Comparison of ENCODE assay signal across 12 cellular contexts in the genomic region with DNA sequence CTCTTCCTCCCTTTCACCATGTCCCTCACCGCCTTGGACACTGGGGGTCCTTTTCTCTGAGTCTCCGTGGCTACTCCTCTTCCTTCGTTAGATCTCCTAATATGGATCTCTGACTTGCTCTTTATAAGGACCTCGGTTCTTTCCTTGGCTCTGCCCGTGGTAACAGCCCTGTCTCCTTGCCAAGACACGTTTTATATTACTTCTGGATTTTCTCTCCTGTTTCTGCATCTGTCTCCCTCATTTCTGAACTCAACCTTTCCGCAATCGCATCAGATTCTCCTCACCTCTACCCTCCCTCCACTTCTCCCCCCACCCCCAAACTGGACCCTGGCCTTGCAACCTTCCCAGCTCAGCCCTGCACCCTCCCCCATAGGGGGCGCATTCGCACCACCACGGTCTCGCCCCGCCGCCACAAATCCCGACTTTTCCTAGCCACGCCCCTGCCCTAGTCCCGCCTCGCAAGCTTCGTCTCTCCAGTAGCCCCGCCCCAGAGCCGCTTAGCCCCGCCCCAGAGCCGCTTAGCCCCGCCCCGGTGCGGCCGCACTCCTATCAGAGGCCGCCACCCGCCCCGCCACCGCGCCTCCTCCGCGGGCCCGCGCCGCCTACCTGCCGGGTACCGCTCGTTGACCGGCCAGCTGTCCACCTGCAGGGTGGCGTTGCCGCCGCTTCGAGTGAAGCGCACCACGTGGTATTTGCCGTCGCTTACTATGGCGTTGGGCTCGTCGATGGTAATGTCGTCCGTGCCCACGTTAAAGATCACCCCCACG. TPM values are rescaled to one million over a fixed set of nuclear protein-coding genes. Genes with fewer than 3 reads are reported as not detected.
DNase-seq lines count a peak whose midpoint lies in the region; ATAC-seq and TF ChIP-seq lines count a peak whose summit lies in the region.
"Had no signal": no experiment of that assay in that cellular context is flagged by ENCODE, and none has a peak within 500 bp of the region (broad histone marks: within the 10 kb centered on the region; RNA-seq: fewer than 3 reads in every experiment).

No MANE protein-coding gene starts in this region.

- no peak overlapping the region for H2AFZ ChIP-seq in Loucy (ENCODE audit: low read length)
- H2AFZ ChIP-seq: parathyroid adenoma had no signal

- H3K4me1 Mint-ChIP-seq in endodermal cell (no peaks in the 10 kb centered on the region), nephron progenitor cell (peaks cover 54% of the 10 kb centered on the region)

- WGBS in endodermal cell (ENCODE audit: insufficient coverage in 1 of 2, insufficient read length in 1 of 2), 2 experiments: 66 to 82% methylated on average over 39 to 56 of the region's 56 CpGs

- H3K4me1 ChIP-seq in Loucy (ENCODE audit: insufficient read depth, low read length, poor library complexity, severe bottlenecking) (peaks cover 21% of the 10 kb centered on the region), endodermal cell (ENCODE audit: control insufficient read depth, insufficient read depth, low read length) (no peaks in the 10 kb centered on the region), vagina (no peaks in the 10 kb centered on the region)
- H3K4me1 ChIP-seq: parathyroid adenoma had no signal

- intact Hi-C loops in vagina (cut with DNase I): loop anchor here (5.0 kb wide), 1 partner anchor 1153 kb away; no protein-coding TSS in a partner anchor

- no peaks in the 10 kb centered on the region for H3K9me3 Mint-ChIP-seq in endodermal cell
- H3K9me3 Mint-ChIP-seq in nephron progenitor cell: peaks cover 8% of the 10 kb centered on the region
- H3K9me3 Mint-ChIP-seq: activated naive CD4-positive, alpha-beta T cell treated with anti-CD3 and anti-CD28 coated beads, Interleukin-2, amount 50 U/mL, for 72 hours had no signal

- H3K27me3 ChIP-seq in Loucy (ENCODE audit: insufficient read depth, low read length, poor library complexity, severe bottlenecking) (no peaks in the 10 kb centered on the region), endodermal cell (ENCODE audit: control insufficient read depth, insufficient read depth, low read length, poor library complexity, severe bottlenecking) (no peaks in the 10 kb centered on the region), vagina (no peaks in the 10 kb centered on the region)

- H3K9ac ChIP-seq in Loucy (ENCODE audit: low read depth, low read length, poor library complexity, severe bottlenecking) (no peak overlapping the region), endodermal cell (ENCODE audit: extremely low read depth, low read length, poor library complexity, severe bottlenecking) (no peak overlapping the region)
- H3K9ac ChIP-seq: parathyroid adenoma had no signal

- H3K9me2 ChIP-seq in Loucy (replicated peaks; ENCODE audit: low read depth, low read length): no peaks in the 10 kb centered on the region

- TF ChIP-seq CTCF in Loucy (conservative IDR thresholded peaks at IDR 0.05; ENCODE audit: low read length): peak; percentile 19; the same call in 1 of the 2 replicates
- TF ChIP-seq CTCF in endodermal cell (conservative IDR thresholded peaks at IDR 0.05): peak; percentile 70
- no peak for TF ChIP-seq CTCF in nephron progenitor cell (IDR thresholded peaks at IDR 0.05)
- TF ChIP-seq CTCF in vagina (IDR thresholded peaks at IDR 0.05): no peak

- H3K36me3 ChIP-seq in Loucy (ENCODE audit: insufficient read depth, low read length): peaks cover 95% of the 10 kb centered on the region; the same call in 1 of the 2 replicates
- H3K36me3 ChIP-seq in endodermal cell (ENCODE audit: control insufficient read depth, insufficient read depth, low read length): no peaks in the 10 kb centered on the region
- H3K36me3 ChIP-seq in vagina: no peaks in the 10 kb centered on the region

- no peak overlapping the region for H3K4me3 Mint-ChIP-seq in endodermal cell
- no peak overlapping the region for H3K4me3 Mint-ChIP-seq in nephron progenitor cell

- no peak overlapping the region for H3K4me2 ChIP-seq in Loucy (ENCODE audit: low read depth, low read length, poor library complexity, severe bottlenecking)

- no peak overlapping the region for H3K27ac ChIP-seq in endodermal cell (ENCODE audit: low read depth, low read length)
- no peak overlapping the region for H3K27ac ChIP-seq in vagina
- H3K27ac ChIP-seq: parathyroid adenoma had no signal

- TF ChIP-seq POLR2A in vagina (IDR thresholded peaks at IDR 0.05): no peak

- no peak overlapping the region for H3K27ac Mint-ChIP-seq in endodermal cell
- H3K27ac Mint-ChIP-seq in nephron progenitor cell: no peak overlapping the region
- H3K27ac Mint-ChIP-seq: activated naive CD4-positive, alpha-beta T cell treated with anti-CD3 and anti-CD28 coated beads, Interleukin-2, amount 50 U/mL, for 72 hours had no signal

- H3K9me3 ChIP-seq in Loucy (ENCODE audit: insufficient read depth, low read depth, low read length): no peaks in the 10 kb centered on the region
- H3K9me3 ChIP-seq in endodermal cell (ENCODE audit: control insufficient read depth, low read length): no peaks in the 10 kb centered on the region
- H3K9me3 ChIP-seq in vagina: no peaks in the 10 kb centered on the region

- ATAC-seq in GM19023 (IDR thresholded peaks at IDR 0.05; ENCODE audit: unreplicated experiment): no peak
- no peak for ATAC-seq in HG03378 (IDR thresholded peaks at IDR 0.05; ENCODE audit: unreplicated experiment)
- ATAC-seq: activated naive CD4-positive, alpha-beta T cell treated with anti-CD3 and anti-CD28 coated beads, Interleukin-2, amount 50 U/mL, for 72 hours had no signal

- peaks cover 33% of the 10 kb centered on the region for H3K79me2 ChIP-seq in Loucy (ENCODE audit: insufficient read depth, low read length)
- H3K79me2 ChIP-seq: parathyroid adenoma had no signal

- H3K36me3 Mint-ChIP-seq in endodermal cell (ENCODE audit: low read depth) (no peaks in the 10 kb centered on the region), nephron progenitor cell (ENCODE audit: low read depth) (no peaks in the 10 kb centered on the region)
- H3K36me3 Mint-ChIP-seq: activated naive CD4-positive, alpha-beta T cell treated with anti-CD3 and anti-CD28 coated beads, Interleukin-2, amount 50 U/mL, for 72 hours had no signal

- H3K27me3 Mint-ChIP-seq in endodermal cell (ENCODE audit: insufficient read depth): peaks cover 59% of the 10 kb centered on the region
- peaks cover 78% of the 10 kb centered on the region for H3K27me3 Mint-ChIP-seq in nephron progenitor cell (ENCODE audit: low read depth, poor library complexity)

- H3F3A ChIP-seq in Loucy (ENCODE audit: low read depth): no peaks in the 10 kb centered on the region

- H3K4me3 ChIP-seq in Loucy (ENCODE audit: low read length, poor library complexity, severe bottlenecking) (no peak overlapping the region), endodermal cell (ENCODE audit: low read length) (no peak overlapping the region), vagina (no peak overlapping the region)

- peaks cover 11% of the 10 kb centered on the region for H4K20me1 ChIP-seq in Loucy (ENCODE audit: insufficient read depth, low read length, poor library complexity, severe bottlenecking)

- peak; percentile 87 for DNase-seq in ELF-1 (ENCODE audit: low read depth, low spot score)
- peak; percentile 99 for DNase-seq in endodermal cell
- DNase-seq in nephron progenitor cell: peak; percentile 77
- DNase-seq in vagina (ENCODE audit: extremely low spot score in 2 of 2): no peak
- no peak for DNase-seq in COR-L47 (lab: John Stamatoyannopoulos, UW)
- DNase-seq: Karpas-422, midbrain had no signal

RNA-seq across cellular contexts. Expression of gene SLC22A12, which starts 39.0 kb away (rescaled TPM):
- total RNA-seq in endodermal cell (not detected), vagina (not detected)
- polyA plus RNA-seq in endodermal cell (2013, experiment 1 of 2): not detected
- not detected for polyA plus RNA-seq in endodermal cell (2013, experiment 2 of 2)
- total RNA-seq: activated naive CD4-positive, alpha-beta T cell treated with anti-CD3 and anti-CD28 coated beads, Interleukin-2, amount 50 U/mL, for 72 hours had no signal

Comparison
In these comparisons a context has a peak if more than half of its experiments do, and no peak if none do; other contexts are left out.
1. DNase-seq: peak in ELF-1 (single experiment), endodermal cell (single experiment) and nephron progenitor cell (single experiment); none in vagina (0 of 2) and COR-L47 (single experiment).
2. CTCF ChIP-seq: peak in Loucy (single experiment) and endodermal cell (single experiment); none in nephron progenitor cell (single experiment) and vagina (0 of 3).